ENCODE assay signal across 8 cellular contexts in the genomic region with DNA sequence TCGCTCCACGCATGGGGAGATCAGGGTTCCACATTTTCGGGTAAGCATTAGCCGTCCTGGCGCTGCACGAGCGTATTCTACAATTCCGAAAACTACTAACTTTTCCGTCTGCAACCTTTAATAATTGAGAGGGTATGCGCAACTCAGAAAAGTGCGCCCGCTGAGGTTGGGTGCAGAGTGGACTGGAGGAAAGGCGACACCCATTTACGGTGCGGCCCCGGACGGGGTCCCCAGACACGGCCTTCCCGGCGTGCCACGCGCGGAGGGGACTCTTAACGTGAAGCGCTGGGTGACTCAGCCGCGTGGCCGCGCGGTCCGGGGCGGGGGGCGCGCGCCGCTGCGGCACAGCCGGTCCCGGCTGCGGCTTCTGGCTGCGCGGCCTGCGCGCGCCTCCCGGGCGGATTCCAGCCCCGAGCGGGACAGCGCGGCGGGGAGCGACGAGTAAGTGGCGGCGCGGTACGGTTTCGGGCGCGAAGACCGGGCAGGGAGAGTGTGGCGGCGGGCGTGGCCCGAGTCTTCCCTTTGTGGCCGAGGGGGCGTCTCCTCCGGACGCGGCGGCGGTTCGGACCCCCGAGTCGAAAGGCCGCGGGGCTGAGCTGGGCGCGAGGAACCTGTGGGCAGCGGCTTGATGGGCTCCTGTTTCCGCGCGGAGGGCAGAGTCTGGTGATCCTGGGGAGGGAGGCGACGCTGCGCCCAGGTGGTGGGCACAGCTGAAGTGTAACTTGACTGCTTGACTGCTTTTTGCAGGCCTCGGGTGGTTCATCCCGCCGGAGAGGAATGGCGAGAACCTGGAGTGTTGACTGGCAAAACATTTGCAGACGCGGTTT. TPM values are rescaled to one million over a fixed set of nuclear protein-coding genes. Genes with fewer than 3 reads are reported as not detected.
DNase-seq lines count a peak whose midpoint lies in the region; ATAC-seq and TF ChIP-seq lines count a peak whose summit lies in the region.

KCTD20 (plus strand) TSS at position 330 of the 827 bp plus-strand sequence. CDS start 27,098 bp downstream, outside the sequence.
PXT1 (minus strand) TSS at position 184 of the 827 bp plus-strand sequence. CDS start 16,772 bp downstream, outside the sequence.

- H3K27me3 ChIP-seq in adipocyte (replicated peaks; ENCODE audit: control insufficient read depth, insufficient read depth, low read length): no peaks in the 10 kb centered on the region
- H3K27me3 ChIP-seq in heart left ventricle: no peaks in the 10 kb centered on the region
- H3K27me3 ChIP-seq in transverse colon: no peaks in the 10 kb centered on the region

- TF ChIP-seq POLR2A in heart left ventricle (IDR thresholded peaks at IDR 0.05): peak in 1 of 2 donors; percentile 70
- peak; percentile 69 for TF ChIP-seq POLR2A in transverse colon (IDR thresholded peaks at IDR 0.05)

- H3K36me3 ChIP-seq in adipocyte (ENCODE audit: control insufficient read depth, insufficient read depth, low read length, severe bottlenecking) (no peaks in the 10 kb centered on the region), heart left ventricle (no peaks in the 10 kb centered on the region), transverse colon (no peaks in the 10 kb centered on the region)

- H3K9ac ChIP-seq in adipocyte (ENCODE audit: low read length): peak within 1 kb of the TSS; percentile 99

- intact Hi-C loops in heart left ventricle (cut with DNase I): loop anchor here in 9 of 10 donors (1.0 to 10.0 kb wide), 8 partner anchors 20 to 236 kb away; partner anchors contain the start of genes SRSF3 (in 6 of the 9), STK38 (in 6 of the 9) and CDKN1A (in 1 of the 9)
- intact Hi-C loops in posterior cingulate gyrus (cut with DNase I): loop anchor here (1.0 to 5.0 kb wide), 4 partner anchors 20 to 246 kb away; partner anchors contain the start of genes BRPF3, SRSF3 and STK38
- intact Hi-C loops in transverse colon (cut with DNase I; ENCODE audit: low total_unique reads): loop anchor here (1.0 to 5.0 kb wide), 2 partner anchors 20 to 104 kb away; partner anchors contain the start of gene STK38

- ATAC-seq in HG02678 (IDR thresholded peaks at IDR 0.05; ENCODE audit: unreplicated experiment): peak; percentile 86
- peak; percentile 87 to 94 (median 91) for ATAC-seq in heart left ventricle

- 0 to 2% (median 1%) methylated on average over 25 to 93 of the region's 93 CpGs for WGBS in heart left ventricle, 4 donors
- 0% methylated on average over 32 of the region's 93 CpGs; no CpG with 5 or more reads in 1 of the 2 donors for WGBS in transverse colon (ENCODE audit: low coverage in 1 of 2), 2 donors

- peaks cover 37% of the 10 kb centered on the region for H3K4me1 ChIP-seq in adipocyte (ENCODE audit: control insufficient read depth, insufficient read depth, low read length)
- peaks cover 8 to 48% (median 34%) of the 10 kb centered on the region in 12 donors for H3K4me1 ChIP-seq in heart left ventricle
- peaks cover 21 to 40% (median 31%) of the 10 kb centered on the region in 4 donors for H3K4me1 ChIP-seq in transverse colon

- H3K4me3 ChIP-seq in GM12875 (ENCODE audit: low read depth, low read length): peak within 1 kb of the TSS; percentile 73
- H3K4me3 ChIP-seq in adipocyte (ENCODE audit: low read length): peak within 1 kb of the TSS; percentile 99
- peak within 1 kb of the TSS; percentile 78 to 99 (median 89) for H3K4me3 ChIP-seq in heart left ventricle
- peak within 1 kb of the TSS; percentile 63 to 89 (median 73) for H3K4me3 ChIP-seq in transverse colon

- TF ChIP-seq CTCF in GM12875 (IDR thresholded peaks at IDR 0.05; ENCODE audit: borderline replicate concordance, insufficient read depth, low read depth, low read length) (no peak), heart left ventricle (IDR thresholded peaks at IDR 0.05) (no peak), transverse colon (IDR thresholded peaks at IDR 0.05) (no peak)

- peak; percentile 82 for DNase-seq in NCI-H1105 treated with DMSO at 0.1 percent for 48 hours (lab: John Stamatoyannopoulos, UW)
- DNase-seq in SW480 (ENCODE audit: low spot score): peak; percentile 85
- peak; percentile 96 for DNase-seq in adipocyte (ENCODE audit: low read depth)
- peak; percentile 90 to 95 (median 93) for DNase-seq in heart left ventricle
- DNase-seq in posterior cingulate gyrus: peak; percentile 83 to 97 (median 86)
- peak; percentile 91 for DNase-seq in transverse colon

- in situ Hi-C loops in transverse colon (cut with MboI; ENCODE audit: low pct_ligation_motif_present in 1 of 4, low pct_unique_long_range_greater_than_20kb in 1 of 4, low sequenced_read_pairs in 3 of 4): loop anchor here in 2 of 4 donors (10.0 to 25.0 kb wide), 2 partner anchors 144 to 152 kb away; partner anchors contain the start of gene SRSF3 (in 2 of the 2)

- TF ChIP-seq EP300 in transverse colon (IDR thresholded peaks at IDR 0.05; ENCODE audit: low read depth): no peak

- no peaks in the 10 kb centered on the region for H3K9me3 ChIP-seq in adipocyte (ENCODE audit: control insufficient read depth, low read length)
- H3K9me3 ChIP-seq in heart left ventricle: no peaks in the 10 kb centered on the region
- H3K9me3 ChIP-seq in transverse colon: no peaks in the 10 kb centered on the region

- H3K27ac ChIP-seq in heart left ventricle (peak within 1 kb of the TSS; percentile 85 to 100 (median 98)), transverse colon (peak within 1 kb of the TSS; percentile 91 to 98 (median 96))

RNA-seq across cellular contexts. Expression of gene KCTD20, which starts in this region (rescaled TPM):
- total RNA-seq in heart left ventricle (10 to 100 TPM; 25.0 to 43.9 (median 29.0) TPM), transverse colon (10 to 100 TPM; 23.2 to 61.9 (median 29.9) TPM)
- 10 to 100 TPM in 1 of 2 donors, 1 to 10 TPM in 1; 8.3 to 25.6 TPM for polyA plus RNA-seq in heart left ventricle

RNA-seq across cellular contexts. Expression of gene PXT1, which starts in this region (rescaled TPM):
- total RNA-seq in heart left ventricle: under 1 TPM in 4 of 9 donors, not detected in 5; 0.21 to 0.59 (median 0.40) TPM
- polyA plus RNA-seq in heart left ventricle: under 1 TPM; 0.11 to 0.26 TPM
- total RNA-seq in transverse colon: under 1 TPM in 1 of 4 donors, not detected in 3; 0.14 TPM

Comparison
In these comparisons a context has a peak if more than half of its experiments do, and no peak if none do; other contexts are left out.
1. Peak in every context shown above with its lines: DNase-seq, ATAC-seq, H3K4me3 ChIP-seq and H3K27ac ChIP-seq.